In the genomic region with DNA sequence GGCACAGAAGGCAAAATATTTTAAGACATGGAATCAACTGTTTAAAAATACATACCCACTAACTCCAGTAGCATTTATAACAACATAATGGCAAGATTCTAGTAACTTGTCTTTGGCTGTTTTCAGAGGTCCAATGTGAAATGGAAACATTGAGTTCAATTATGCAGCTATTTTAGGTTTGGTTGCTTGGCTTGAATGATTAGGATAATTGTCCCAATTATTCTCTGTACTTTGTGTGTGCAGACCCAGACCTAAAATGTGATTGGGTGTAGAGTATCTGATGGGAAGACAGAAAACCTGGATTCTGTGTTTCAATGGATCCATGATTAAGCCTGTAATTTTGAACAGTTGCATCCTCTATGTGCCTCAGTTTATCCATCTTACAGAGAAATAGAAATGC, we compare ENCODE assay signal across 32 cellular contexts.
DNase-seq lines count a peak whose midpoint lies in the region; ATAC-seq and TF ChIP-seq lines count a peak whose summit lies in the region.
"Had no signal": no experiment of that assay in that cellular context is flagged by ENCODE, and none has a peak within 500 bp of the region (broad histone marks: within the 10 kb centered on the region; RNA-seq: fewer than 3 reads in every experiment).

No MANE protein-coding gene starts in this region.

- no peak overlapping the region for H3K9ac ChIP-seq in neural progenitor cell

- H4K20me1 ChIP-seq in neural progenitor cell (ENCODE audit: low read depth), result no peaks in the 10 kb centered on the region

- peaks cover 5% of the 10 kb centered on the region for H3K9me3 Mint-ChIP-seq in neural progenitor cell
- H3K9me3 Mint-ChIP-seq: activated CD4-positive, alpha-beta T cell treated with anti-CD3 and anti-CD28 coated beads, Interleukin-2, amount 10 ng/mL, durations not matched to agents 7 days and 5 days; activated naive CD4-positive, alpha-beta T cell treated with anti-CD3 and anti-CD28 coated beads, Interleukin-2, amount 50 U/mL, for 72 hours had no signal

- H3K4me3 ChIP-seq in neural progenitor cell, result no peak overlapping the region
- H3K4me3 ChIP-seq in brain microvascular endothelial cell (ENCODE audit: low read depth, low read length), result no peak overlapping the region
- H3K4me3 ChIP-seq: A549, breast epithelium, gastrocnemius medialis, GM12878, hepatocyte, MG63, psoas muscle, SJCRH30, transverse colon had no signal

- peak; percentile 38 for DNase-seq in COR-L47 (lab: John Stamatoyannopoulos, UW)
- DNase-seq in NCI-H1417 (lab: John Stamatoyannopoulos, UW), result peak in 2 of 3 experiments; percentile 70 to 89
- DNase-seq in NCI-H69 (lab: John Stamatoyannopoulos, UW), result peak; percentile 86
- DNase-seq in neural progenitor cell (ENCODE audit: low spot score), result no peak
- DNase-seq in brain microvascular endothelial cell, result no peak
- DNase-seq: activated CD4-positive, alpha-beta T cell treated with anti-CD3 and anti-CD28 coated beads, Interleukin-2, amount 10 ng/mL, durations not matched to agents 7 days and 5 days; activated effector memory CD4-positive, alpha-beta T cell treated with Interleukin-2 at 50 U/mL for 16 hours; amygdala; CD4-positive, alpha-beta memory T cell; EL; gastrocnemius medialis; KG1; kidney glomerular epithelial cell; MG63; NCI-H774; occipital lobe; psoas muscle; stimulated activated CD4-positive, alpha-beta T cell treated with anti-CD3 and anti-CD28 coated beads, Interleukin-12 subunit alpha, Interleukin-12 subunit beta, amount 100 ng/mL, for 4 hours; stimulated activated CD4-positive, alpha-beta T cell treated with anti-CD3 and anti-CD28 coated beads, Interleukin-4, amount 100 ng/mL, for 24 hours; T-helper 9 cell; transverse colon; WERI-Rb-1 had no signal

- H3K27me3 Mint-ChIP-seq in neural progenitor cell (ENCODE audit: insufficient read depth, low read depth), result peaks cover 7% of the 10 kb centered on the region

- H3K36me3 Mint-ChIP-seq in neural progenitor cell, result peaks cover 5% of the 10 kb centered on the region
- H3K36me3 Mint-ChIP-seq: activated naive CD4-positive, alpha-beta T cell treated with anti-CD3 and anti-CD28 coated beads, Interleukin-2, amount 50 U/mL, for 72 hours; CD4-positive, alpha-beta memory T cell had no signal

- H3K36me3 ChIP-seq in neural progenitor cell (no peaks in the 10 kb centered on the region), brain microvascular endothelial cell (replicated peaks) (no peaks in the 10 kb centered on the region)
- H3K36me3 ChIP-seq: breast epithelium, gastrocnemius medialis, MG63, SJCRH30, transverse colon, WERI-Rb-1 had no signal

- ATAC-seq in GM19324 (IDR thresholded peaks at IDR 0.05; ENCODE audit: low FRiP score, unreplicated experiment) (no peak), GM18870 (IDR thresholded peaks at IDR 0.05; ENCODE audit: unreplicated experiment) (no peak), GM21447 (IDR thresholded peaks at IDR 0.05; ENCODE audit: unreplicated experiment) (no peak)
- ATAC-seq: A549; activated naive CD4-positive, alpha-beta T cell treated with anti-CD3 and anti-CD28 coated beads, Interleukin-2, amount 50 U/mL, for 72 hours; GM12878; sciatic nerve had no signal

- peak overlapping the region; percentile 59 for H2AFZ ChIP-seq in neural progenitor cell (replicated peaks)
- H2AFZ ChIP-seq: hepatocyte had no signal

- no peak overlapping the region for H3K4me3 Mint-ChIP-seq in neural progenitor cell
- H3K4me3 Mint-ChIP-seq: activated CD4-positive, alpha-beta T cell treated with anti-CD3 and anti-CD28 coated beads, Interleukin-2, amount 10 ng/mL, durations not matched to agents 7 days and 5 days; CD4-positive, alpha-beta memory T cell had no signal

- TF ChIP-seq CTCF in neural progenitor cell (IDR thresholded peaks at IDR 0.05), result no peak
- no peak for TF ChIP-seq CTCF in brain microvascular endothelial cell (IDR thresholded peaks at IDR 0.05; ENCODE audit: low read depth, low read length, missing control alignments)

- H3K79me2 ChIP-seq in neural progenitor cell (ENCODE audit: low read depth), result no peaks in the 10 kb centered on the region
- H3K79me2 ChIP-seq: hepatocyte had no signal

- peaks cover 30% of the 10 kb centered on the region for H3K4me1 ChIP-seq in neural progenitor cell
- H3K4me1 ChIP-seq: A549, breast epithelium had no signal

- H3K27me3 ChIP-seq in neural progenitor cell (no peaks in the 10 kb centered on the region), brain microvascular endothelial cell (replicated peaks) (no peaks in the 10 kb centered on the region)
- H3K27me3 ChIP-seq: breast epithelium, gastrocnemius medialis, hepatocyte, MG63, SJCRH30, transverse colon had no signal

- in situ Hi-C loops in brain microvascular endothelial cell (cut with HindIII; ENCODE audit: low pct_ligation_motif_present, low sequenced_read_pairs), result no loop called here

- peaks cover 16% of the 10 kb centered on the region for H3K4me1 Mint-ChIP-seq in neural progenitor cell
- H3K4me1 Mint-ChIP-seq: activated CD4-positive, alpha-beta T cell treated with anti-CD3 and anti-CD28 coated beads, Interleukin-2, amount 10 ng/mL, durations not matched to agents 7 days and 5 days; CD4-positive, alpha-beta memory T cell had no signal

- H3F3A ChIP-seq in neural progenitor cell (ENCODE audit: low read depth), result peaks cover 11% of the 10 kb centered on the region

- peak overlapping the region; percentile 45 for H3K4me2 ChIP-seq in neural progenitor cell
- H3K4me2 ChIP-seq: A549, hepatocyte had no signal

- H3K27ac ChIP-seq in neural progenitor cell, result no peak overlapping the region
- no peak overlapping the region for H3K27ac ChIP-seq in brain microvascular endothelial cell
- H3K27ac ChIP-seq: A549, breast epithelium, hepatocyte, SJCRH30, transverse colon, WERI-Rb-1 had no signal

- no peaks in the 10 kb centered on the region for H3K9me3 ChIP-seq in neural progenitor cell (ENCODE audit: low read depth)
- H3K9me3 ChIP-seq: A549, breast epithelium, gastrocnemius medialis, MG63, psoas muscle, SJCRH30, transverse colon had no signal

- H3K27ac Mint-ChIP-seq in neural progenitor cell, result no peak overlapping the region
- H3K27ac Mint-ChIP-seq: activated CD4-positive, alpha-beta T cell treated with anti-CD3 and anti-CD28 coated beads, Interleukin-2, amount 10 ng/mL, durations not matched to agents 7 days and 5 days; activated naive CD4-positive, alpha-beta T cell treated with anti-CD3 and anti-CD28 coated beads, Interleukin-2, amount 50 U/mL, for 72 hours; CD4-positive, alpha-beta memory T cell had no signal

Comparison
In these comparisons a context has a peak if more than half of its experiments do, and no peak if none do; other contexts are left out.
1. DNase-seq: peak in COR-L47 (single experiment), NCI-H1417 (2 of 3) and NCI-H69 (single experiment); none in neural progenitor cell (single experiment) and brain microvascular endothelial cell (single experiment).